ENCODE assay signal across 13 cellular contexts in genomic region chr5:80190960-80191359, GRCh38.
DNase-seq lines count a peak whose midpoint lies in the region; ATAC-seq and TF ChIP-seq lines count a peak whose summit lies in the region.
"Had no signal": no experiment of that assay in that cellular context is flagged by ENCODE, and none has a peak within 500 bp of the region (broad histone marks: within the 10 kb centered on the region; RNA-seq: fewer than 3 reads in every experiment).

No MANE protein-coding gene starts in this region.

- H3K36me3 Mint-ChIP-seq in activated naive CD4-positive, alpha-beta T cell treated with anti-CD3 and anti-CD28 coated beads, Interleukin-2, amount 50 U/mL, for 24 hours = peaks cover 6% of the 10 kb centered on the region
- peaks cover 2% of the 10 kb centered on the region for H3K36me3 Mint-ChIP-seq in effector memory CD8-positive, alpha-beta T cell (ENCODE audit: insufficient read depth)

- peak overlapping the region; percentile 98 for H3K4me2 ChIP-seq in SU-DHL-6 (ENCODE audit: low read depth, low read length, poor library complexity, severe bottlenecking)

- H3K79me2 ChIP-seq in SU-DHL-6 (ENCODE audit: insufficient read depth, low read length) = peaks cover 85% of the 10 kb centered on the region

- TF ChIP-seq CTCF in SU-DHL-6 (IDR thresholded peaks at IDR 0.05; ENCODE audit: insufficient read depth, low read length, poor library complexity, severe bottlenecking) (no peak), tibial nerve (IDR thresholded peaks at IDR 0.05) (no peak)

- H3K4me1 Mint-ChIP-seq in activated naive CD4-positive, alpha-beta T cell treated with anti-CD3 and anti-CD28 coated beads, Interleukin-2, amount 50 U/mL, for 24 hours = peaks cover 85% of the 10 kb centered on the region
- peaks cover 62 to 63% of the 10 kb centered on the region in 2 donors for H3K4me1 Mint-ChIP-seq in effector memory CD8-positive, alpha-beta T cell (ENCODE audit: low read depth in 2 of 2)

- H3K27ac Mint-ChIP-seq in activated naive CD4-positive, alpha-beta T cell treated with anti-CD3 and anti-CD28 coated beads, Interleukin-2, amount 50 U/mL, for 24 hours = peak overlapping the region; percentile 98
- peak overlapping the region; percentile 87 to 92 for H3K27ac Mint-ChIP-seq in effector memory CD8-positive, alpha-beta T cell

- ATAC-seq in effector memory CD8-positive, alpha-beta T cell (replicated peaks) = peak; percentile 25
- no peak for ATAC-seq in esophagus mucosa

- no peak overlapping the region for H2AFZ ChIP-seq in SU-DHL-6 (ENCODE audit: low read depth, low read length, severe bottlenecking)

- WGBS in tibial nerve, 2 donors = 29 to 43% methylated on average over 3 of the region's 3 CpGs

- H3K27me3 ChIP-seq in SU-DHL-6 (ENCODE audit: low read length) (no peaks in the 10 kb centered on the region), tibial nerve (no peaks in the 10 kb centered on the region)

- H3K4me3 ChIP-seq in SU-DHL-6 (ENCODE audit: insufficient read depth, low read length, poor library complexity, severe bottlenecking) = peak overlapping the region; percentile 34
- H3K4me3 ChIP-seq in tibial nerve = no peak overlapping the region

- no peaks in the 10 kb centered on the region for H3K36me3 ChIP-seq in SU-DHL-6 (ENCODE audit: low read length)
- no peaks in the 10 kb centered on the region for H3K36me3 ChIP-seq in tibial nerve
- H3K36me3 ChIP-seq: WERI-Rb-1 had no signal

- H3K4me1 ChIP-seq in tibial nerve = peaks cover 3 to 90% (median 62%) of the 10 kb centered on the region in 4 donors

- TF ChIP-seq EP300 in tibial nerve (IDR thresholded peaks at IDR 0.05) = no peak

- no peaks in the 10 kb centered on the region for H4K20me1 ChIP-seq in SU-DHL-6 (ENCODE audit: low read depth, low read length)

- H3K9me3 ChIP-seq in SU-DHL-6 (ENCODE audit: insufficient read depth, low read length) (no peaks in the 10 kb centered on the region), tibial nerve (no peaks in the 10 kb centered on the region)

- H3K4me3 Mint-ChIP-seq in activated naive CD4-positive, alpha-beta T cell treated with anti-CD3 and anti-CD28 coated beads, Interleukin-2, amount 50 U/mL, for 24 hours = peak overlapping the region; percentile 86
- peak overlapping the region; percentile 44 to 51 for H3K4me3 Mint-ChIP-seq in effector memory CD8-positive, alpha-beta T cell

- H3K9ac ChIP-seq in SU-DHL-6 (ENCODE audit: low read length) = peak overlapping the region; percentile 68

- H3K9me3 Mint-ChIP-seq in activated naive CD4-positive, alpha-beta T cell treated with anti-CD3 and anti-CD28 coated beads, Interleukin-2, amount 50 U/mL, for 24 hours = no peaks in the 10 kb centered on the region
- H3K9me3 Mint-ChIP-seq in effector memory CD8-positive, alpha-beta T cell = no peaks in the 10 kb centered on the region

- H3K9me2 ChIP-seq in SU-DHL-6 (replicated peaks; ENCODE audit: insufficient read depth, low read length) = no peaks in the 10 kb centered on the region

- TF ChIP-seq POLR2A in tibial nerve (IDR thresholded peaks at IDR 0.05) = no peak

- H3K27ac ChIP-seq in SU-DHL-6 (ENCODE audit: low read depth, low read length) (peak overlapping the region; percentile 99), tibial nerve (peak overlapping the region; percentile 30 to 93 (median 57))
- H3K27ac ChIP-seq: WERI-Rb-1 had no signal

- no peaks in the 10 kb centered on the region for H3K27me3 Mint-ChIP-seq in activated naive CD4-positive, alpha-beta T cell treated with anti-CD3 and anti-CD28 coated beads, Interleukin-2, amount 50 U/mL, for 24 hours
- H3K27me3 Mint-ChIP-seq in effector memory CD8-positive, alpha-beta T cell = no peaks in the 10 kb centered on the region

- no peak for DNase-seq in activated naive CD4-positive, alpha-beta T cell (lab: John Stamatoyannopoulos, UW)
- no peak for DNase-seq in effector memory CD8-positive, alpha-beta T cell
- no peak for DNase-seq in tibial nerve (ENCODE audit: low spot score in 2 of 2)
- DNase-seq in GM19238 (ENCODE audit: insufficient read length, low spot score) = no peak
- DNase-seq in NCI-H1092 (lab: John Stamatoyannopoulos, UW) = no peak
- DNase-seq: amniotic stem cell; Karpas-422; NCI-H2227 treated with DMSO at 0.1 percent for 48 hours; stimulated activated CD8-positive, alpha-beta memory T cell treated with anti-CD3 and anti-CD28 coated beads, Interleukin-4, amount 100 ng/mL, for 48 hours; WERI-Rb-1 had no signal

- peaks cover 94% of the 10 kb centered on the region for H3F3A ChIP-seq in SU-DHL-6 (ENCODE audit: insufficient read depth)
